Comparison of ENCODE assay signal across 8 cellular contexts in the genomic region with DNA sequence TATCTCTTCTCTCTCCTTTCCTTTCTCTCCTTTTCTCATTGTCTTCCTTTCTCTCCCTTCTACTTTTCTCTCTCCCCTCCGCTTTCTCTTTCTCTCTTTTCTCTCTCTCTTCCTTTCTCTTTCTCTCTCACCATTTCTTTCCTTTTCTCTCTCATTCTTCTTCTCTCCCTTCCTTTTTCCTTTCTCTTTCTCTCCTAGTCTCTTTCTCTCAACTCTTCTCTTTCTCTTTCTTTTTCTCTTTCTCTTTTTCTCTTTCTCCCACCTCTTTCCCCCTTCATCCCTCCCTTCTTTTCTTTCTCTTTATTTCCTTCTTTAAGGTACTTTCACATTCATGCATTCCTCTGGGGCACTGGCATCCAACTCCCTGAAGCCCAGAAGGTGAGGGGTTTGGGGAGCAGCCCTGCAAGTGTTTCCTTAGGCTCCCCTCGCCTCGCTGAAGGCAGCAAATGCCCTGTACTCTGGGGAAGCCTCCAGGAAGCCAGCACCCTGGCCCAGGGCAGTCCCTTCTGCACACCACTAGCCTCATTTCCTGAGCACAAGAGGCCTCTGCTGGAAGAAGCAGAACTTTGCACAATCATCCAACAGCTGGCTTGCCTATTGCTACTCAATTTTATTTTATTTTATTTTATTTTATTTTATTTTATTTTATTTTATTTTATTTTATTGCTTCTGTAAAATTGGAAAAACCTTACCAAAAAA.
A peak's percentile ranks its signal among the peaks of the same experiment; 100 is the strongest.
DNase-seq lines count a peak whose midpoint lies in the region; ATAC-seq and TF ChIP-seq lines count a peak whose summit lies in the region.

No MANE protein-coding gene starts in this region.

- no peak overlapping the region for H2AFZ ChIP-seq in neuronal stem cell (ENCODE audit: low read length)

- DNase-seq in EH (ENCODE audit: low read depth) (peak; percentile 57), GM20000 (ENCODE audit: low spot score) (peak; percentile 68), T-helper 22 cell (ENCODE audit: low read depth) (peak; percentile 37), cardiac fibroblast (ENCODE audit: low read depth in 2 of 2) (peak; percentile 78), lower lobe of right lung (peak; percentile 51), NCI-H2107 treated with DMSO at 0.1 percent for 48 hours (lab: John Stamatoyannopoulos, UW; ENCODE audit: unreplicated experiment) (no peak), neuronal stem cell (ENCODE audit: low spot score) (no peak)

- H3K27ac ChIP-seq in lower lobe of right lung (no peak overlapping the region), neuronal stem cell (replicated peaks; ENCODE audit: low read length) (no peak overlapping the region)

- H3K23ac ChIP-seq in neuronal stem cell (ENCODE audit: low read depth, low read length, poor library complexity): no peak overlapping the region

- no peaks in the 10 kb centered on the region for H3K79me1 ChIP-seq in neuronal stem cell (ENCODE audit: low read depth, low read length)

- WGBS in neuronal stem cell (ENCODE audit: extremely low coverage in 2 of 2, insufficient read length in 2 of 2, insufficient replicate concordance in 1 of 2), 2 donors: 93% methylated on average over 1 of the region's 3 CpGs; no CpG with 5 or more reads in 1 of the 2 donors

- no peak overlapping the region for H3K14ac ChIP-seq in neuronal stem cell (ENCODE audit: low read length)

- no peak overlapping the region for H4K91ac ChIP-seq in neuronal stem cell (ENCODE audit: low read depth, low read length, poor library complexity)

- no peak overlapping the region for H3K9ac ChIP-seq in neuronal stem cell (ENCODE audit: low read depth, low read length, poor library complexity)

- no peak overlapping the region for H2BK15ac ChIP-seq in neuronal stem cell (ENCODE audit: low read length)

- H3K9me3 ChIP-seq in lower lobe of right lung (no peaks in the 10 kb centered on the region), neuronal stem cell (replicated peaks in 1 of 2; ENCODE audit: control insufficient read depth in 2 of 2, insufficient read depth in 1 of 2, low read depth in 1 of 2, low read length in 2 of 2) (no peaks in the 10 kb centered on the region)

- no peaks in the 10 kb centered on the region for H3K27me3 ChIP-seq in lower lobe of right lung (ENCODE audit: low read depth)
- no peaks in the 10 kb centered on the region for H3K27me3 ChIP-seq in neuronal stem cell (ENCODE audit: control insufficient read depth in 3 of 3, insufficient read depth in 3 of 3, low read depth in 1 of 3, low read length in 3 of 3)

- TF ChIP-seq CTCF in GM20000 (IDR thresholded peaks at IDR 0.05; ENCODE audit: extremely low read depth, missing control alignments) (peak; percentile 67), cardiac fibroblast (IDR thresholded peaks at IDR 0.05; ENCODE audit: low read depth, low read length) (peak; percentile 53), lower lobe of right lung (IDR thresholded peaks at IDR 0.05) (peak; percentile 51)

- no peaks in the 10 kb centered on the region for H3K36me3 ChIP-seq in lower lobe of right lung
- H3K36me3 ChIP-seq in neuronal stem cell (replicated peaks in 1 of 2; ENCODE audit: control insufficient read depth in 2 of 2, insufficient read depth in 2 of 2, low read length in 2 of 2): no peaks in the 10 kb centered on the region

- H2BK120ac ChIP-seq in neuronal stem cell (ENCODE audit: low read depth, low read length): no peak overlapping the region

- peak; percentile 91 for ATAC-seq in HG03460 (IDR thresholded peaks at IDR 0.05; ENCODE audit: unreplicated experiment)
- peak in 1 of 2 donors; percentile 78 for ATAC-seq in lower lobe of right lung

- H3K4me2 ChIP-seq in neuronal stem cell (ENCODE audit: insufficient read depth, low read length, poor library complexity, severe bottlenecking): no peak overlapping the region

- no peak overlapping the region for H3K4me3 ChIP-seq in cardiac fibroblast (replicated peaks in 1 of 2; ENCODE audit: low read depth in 2 of 2, low read length in 2 of 2)
- no peak overlapping the region for H3K4me3 ChIP-seq in lower lobe of right lung
- H3K4me3 ChIP-seq in neuronal stem cell (ENCODE audit: low read length in 2 of 2): no peak overlapping the region

- no peak overlapping the region for H3K4ac ChIP-seq in neuronal stem cell (ENCODE audit: low read length)

- no peak overlapping the region for H3K18ac ChIP-seq in neuronal stem cell (ENCODE audit: low read length)

- no peak overlapping the region for H4K8ac ChIP-seq in neuronal stem cell (ENCODE audit: low read depth, low read length)

- H2BK12ac ChIP-seq in neuronal stem cell (ENCODE audit: low read length): no peak overlapping the region

- no peak overlapping the region for H2BK5ac ChIP-seq in neuronal stem cell (ENCODE audit: low read length)

- intact Hi-C loops in lower lobe of right lung (cut with DNase I): loop anchor here (10.0 kb wide), 1 partner anchor 379 kb away; no protein-coding TSS in a partner anchor

- no peak overlapping the region for H2AK5ac ChIP-seq in neuronal stem cell (ENCODE audit: low read depth, low read length)

- H3K4me1 ChIP-seq in lower lobe of right lung (no peaks in the 10 kb centered on the region), neuronal stem cell (ENCODE audit: control insufficient read depth in 2 of 2, insufficient read depth in 1 of 2, low read depth in 1 of 2, low read length in 2 of 2) (peaks cover 0 to 9% of the 10 kb centered on the region in 2 donors)

Comparison
In these comparisons a context has a peak if more than half of its experiments do, and no peak if none do; other contexts are left out.
1. DNase-seq: peak in EH (single experiment), GM20000 (single experiment), T-helper 22 cell (single experiment), cardiac fibroblast (2 of 2) and lower lobe of right lung (single experiment); none in NCI-H2107 treated with DMSO at 0.1 percent for 48 hours (single experiment) and neuronal stem cell (single experiment).
2. Peak in every context shown above with its lines, with median percentiles within 50 percentile points of each other: CTCF ChIP-seq.